In genomic region chr12:123942277-123942653, GRCh38 we compare ENCODE assay signal across 17 cellular contexts. TPM values are rescaled to one million over a fixed set of nuclear protein-coding genes. Genes with fewer than 3 reads are reported as not detected.
A peak's percentile ranks its signal among the peaks of the same experiment; 100 is the strongest.
DNase-seq lines count a peak whose midpoint lies in the region; ATAC-seq and TF ChIP-seq lines count a peak whose summit lies in the region.
"Had no signal": no experiment of that assay in that cellular context is flagged by ENCODE, and none has a peak within 500 bp of the region (broad histone marks: within the 10 kb centered on the region; RNA-seq: fewer than 3 reads in every experiment).

No MANE protein-coding gene starts in this region.

- H3K36me3 Mint-ChIP-seq in naive thymus-derived CD4-positive, alpha-beta T cell, result peaks cover 16 to 42% (median 20%) of the 10 kb centered on the region in 5 donors

- peak overlapping the region in 1 of 9 donors; percentile 2 for H3K27ac Mint-ChIP-seq in naive thymus-derived CD4-positive, alpha-beta T cell

- H3K4me3 Mint-ChIP-seq in naive thymus-derived CD4-positive, alpha-beta T cell, result no peak overlapping the region

- CTCF ChIA-PET in naive thymus-derived CD4-positive, alpha-beta T cell (lab: Charles Lee), result no interaction called here

- TF ChIP-seq CTCF in fibroblast of mammary gland (conservative IDR thresholded peaks at IDR 0.05; ENCODE audit: control insufficient read depth, insufficient read depth, low read depth, low read length) (no peak), retinal pigment epithelial cell (conservative IDR thresholded peaks at IDR 0.05; ENCODE audit: low read depth, low read length) (no peak)

- H3K4me1 ChIP-seq in naive thymus-derived CD4-positive, alpha-beta T cell (ENCODE audit: control insufficient read depth in 2 of 2, insufficient read depth in 2 of 2, low read length in 2 of 2), result peaks cover 13 to 14% of the 10 kb centered on the region in 2 donors
- H3K4me1 ChIP-seq: Caco-2, psoas muscle, transverse colon had no signal

- no peaks in the 10 kb centered on the region for H3K27me3 ChIP-seq in naive thymus-derived CD4-positive, alpha-beta T cell (ENCODE audit: control insufficient read depth in 2 of 2, insufficient read depth in 2 of 2, low read length in 2 of 2)
- H3K27me3 ChIP-seq: cardiac muscle cell, transverse colon had no signal

- H3K9me3 Mint-ChIP-seq in naive thymus-derived CD4-positive, alpha-beta T cell, result peaks cover 0 to 15% (median 4%) of the 10 kb centered on the region in 11 donors

- no peak overlapping the region for H3K4me3 ChIP-seq in fibroblast of mammary gland (ENCODE audit: control insufficient read depth, low read depth, low read length)
- H3K4me3 ChIP-seq in retinal pigment epithelial cell (ENCODE audit: low read length), result no peak overlapping the region
- no peak overlapping the region for H3K4me3 ChIP-seq in naive thymus-derived CD4-positive, alpha-beta T cell (ENCODE audit: low read length)
- H3K4me3 ChIP-seq: cardiac muscle cell, lower lobe of right lung, psoas muscle, transverse colon had no signal

- POLR2A ChIA-PET in naive thymus-derived CD4-positive, alpha-beta T cell (lab: Charles Lee), result no interaction called here

- intact Hi-C loops in naive thymus-derived CD4-positive, alpha-beta T cell (cut with micrococcal nuclease), result no loop called here

- in situ Hi-C loops in ACHN (cut with HindIII; ENCODE audit: low pct_ligation_motif_present, low pct_unique_long_range_greater_than_20kb, low sequenced_read_pairs), result no loop called here

- peaks cover 0 to 5% (median 0%) of the 10 kb centered on the region in 3 experiments for H3K9me3 ChIP-seq in naive thymus-derived CD4-positive, alpha-beta T cell (ENCODE audit: control insufficient read depth in 2 of 3, low read length in 3 of 3)
- H3K9me3 ChIP-seq: lower lobe of right lung, psoas muscle, transverse colon had no signal

- ATAC-seq in naive thymus-derived CD4-positive, alpha-beta T cell, result no peak
- ATAC-seq: psoas muscle had no signal

- H3K4me1 Mint-ChIP-seq in naive thymus-derived CD4-positive, alpha-beta T cell, result peaks cover 20 to 30% (median 25%) of the 10 kb centered on the region in 7 donors

- no peaks in the 10 kb centered on the region for H3K27me3 Mint-ChIP-seq in naive thymus-derived CD4-positive, alpha-beta T cell

- no peak overlapping the region for H3K27ac ChIP-seq in naive thymus-derived CD4-positive, alpha-beta T cell (ENCODE audit: low read depth, low read length)
- H3K27ac ChIP-seq: cardiac muscle cell, lower lobe of right lung, psoas muscle, transverse colon, VCaP had no signal

- H3K36me3 ChIP-seq in naive thymus-derived CD4-positive, alpha-beta T cell (ENCODE audit: control insufficient read depth in 2 of 3, insufficient read depth in 3 of 3, low read length in 3 of 3), result peaks cover 0 to 56% (median 0%) of the 10 kb centered on the region in 3 experiments

- DNase-seq in EH (ENCODE audit: low read depth) (peak; percentile 92), amniotic epithelial cell (ENCODE audit: low read depth) (peak; percentile 75), fibroblast of mammary gland (ENCODE audit: low read depth) (peak; percentile 95), retinal pigment epithelial cell (ENCODE audit: low read depth) (peak; percentile 10), DMS 273 (lab: John Stamatoyannopoulos, UW; ENCODE audit: unreplicated experiment) (no peak), ACHN (no peak), NCI-H1694 (lab: John Stamatoyannopoulos, UW) (no peak)
- no peak for DNase-seq in naive thymus-derived CD4-positive, alpha-beta T cell
- DNase-seq: activated T-cell treated with anti-CD3 and anti-CD28 coated beads for 4 hours, Caco-2, lower lobe of right lung, NCI-H1092 treated with DMSO at 0.1 percent for 48 hours, NCI-H748 treated with DMSO at 0.1 percent for 48 hours, psoas muscle, transverse colon had no signal

RNA-seq across cellular contexts. Expression of gene CCDC92, which starts 30.4 kb away (rescaled TPM):
- 10 to 100 TPM; 17.3 to 24.9 (median 23.0) TPM for total RNA-seq in naive thymus-derived CD4-positive, alpha-beta T cell
- 10 to 100 TPM; 19.0 to 34.4 TPM for polyA plus RNA-seq in naive thymus-derived CD4-positive, alpha-beta T cell

RNA-seq across cellular contexts. Expression of gene ZNF664, which starts 30.8 kb away (rescaled TPM):
- total RNA-seq in naive thymus-derived CD4-positive, alpha-beta T cell, result 10 to 100 TPM; 25.0 to 57.5 (median 45.8) TPM
- 10 to 100 TPM in 1 of 2 donors, 1 to 10 TPM in 1; 7.9 to 11.6 TPM for polyA plus RNA-seq in naive thymus-derived CD4-positive, alpha-beta T cell

Comparison
In these comparisons a context has a peak if more than half of its experiments do, and no peak if none do; other contexts are left out.
1. DNase-seq: peak in EH (single experiment), amniotic epithelial cell (single experiment), fibroblast of mammary gland (single experiment) and retinal pigment epithelial cell (single experiment); none in DMS 273 (single experiment), ACHN (single experiment), naive thymus-derived CD4-positive, alpha-beta T cell (0 of 9) and NCI-H1694 (single experiment).